In genomic region chr18:62368100-62368499, GRCh38 we compare ENCODE assay signal across 15 cellular contexts. TPM values are rescaled to one million over a fixed set of nuclear protein-coding genes. Genes with fewer than 3 reads are reported as not detected.
DNase-seq lines count a peak whose midpoint lies in the region; ATAC-seq and TF ChIP-seq lines count a peak whose summit lies in the region.
"Had no signal": no experiment of that assay in that cellular context is flagged by ENCODE, and none has a peak within 500 bp of the region (broad histone marks: within the 10 kb centered on the region; RNA-seq: fewer than 3 reads in every experiment).

No MANE protein-coding gene starts in this region.

- 62 to 91% (median 80%) methylated on average over 2 of the region's 2 CpGs for WGBS in adrenal gland, 4 donors

- TF ChIP-seq POLR2A in adrenal gland (IDR thresholded peaks at IDR 0.05) = no peak

- DNase-seq in activated CD4-positive, CD25-positive, alpha-beta regulatory T cell treated with anti-CD3 and anti-CD28 coated beads, Interleukin-2, amount 50 U/mL, for 72 hours = no peak
- no peak for DNase-seq in activated T-helper 1 cell treated with anti-CD3 and anti-CD28 coated beads, Interleukin-12 subunit alpha, Interleukin-12 subunit beta, Interleukin-2, Interleukin-4 antibody, amounts not matched to agents 30 ng/mL and 10 ng/mL and 1 ng/mL, durations not matched to agents 14 hours and 24 hours and 36 hours (ENCODE audit: low spot score)
- DNase-seq in Kasumi-1 (lab: John Stamatoyannopoulos, UW) (no peak), adrenal gland (no peak), NCI-H187 (lab: John Stamatoyannopoulos, UW) (no peak)
- DNase-seq: activated gamma-delta T cell; NCI-H446; SHP77; stimulated activated naive CD4-positive, alpha-beta T cell had no signal

- no peaks in the 10 kb centered on the region for H3K27me3 Mint-ChIP-seq in activated T-helper 1 cell treated with anti-CD3 and anti-CD28 coated beads, Interleukin-12 subunit alpha, Interleukin-12 subunit beta, Interleukin-2, Interleukin-4 antibody, amounts not matched to agents 30 ng/mL and 10 ng/mL and 1 ng/mL, durations not matched to agents 14 hours and 24 hours and 36 hours (ENCODE audit: insufficient read depth)

- peak overlapping the region; percentile 85 for H3K27ac Mint-ChIP-seq in activated T-helper 1 cell treated with anti-CD3 and anti-CD28 coated beads, Interleukin-12 subunit alpha, Interleukin-12 subunit beta, Interleukin-2, Interleukin-4 antibody, amounts not matched to agents 30 ng/mL and 10 ng/mL and 1 ng/mL, durations not matched to agents 14 hours and 24 hours and 36 hours

- H3K9me3 ChIP-seq in adrenal gland (replicated peaks in 1 of 3) = no peaks in the 10 kb centered on the region

- H3K4me1 Mint-ChIP-seq in activated T-helper 1 cell treated with anti-CD3 and anti-CD28 coated beads, Interleukin-12 subunit alpha, Interleukin-12 subunit beta, Interleukin-2, Interleukin-4 antibody, amounts not matched to agents 30 ng/mL and 10 ng/mL and 1 ng/mL, durations not matched to agents 14 hours and 24 hours and 36 hours (ENCODE audit: low read depth) = peaks cover 73% of the 10 kb centered on the region

- intact Hi-C loops in activated T-helper 1 cell treated with anti-CD3 and anti-CD28 coated beads, Interleukin-12 subunit alpha, Interleukin-12 subunit beta, Interleukin-2, Interleukin-4 antibody, amounts not matched to agents 30 ng/mL and 10 ng/mL and 1 ng/mL, durations not matched to agents 14 hours and 24 hours and 36 hours (cut with micrococcal nuclease) = loop anchor here (1.0 to 5.0 kb wide), 7 partner anchors 21 to 478 kb away; no protein-coding TSS in a partner anchor
- intact Hi-C loops in adrenal gland (cut with DNase I) = no loop called here

- H3K4me3 ChIP-seq in adrenal gland = no peak overlapping the region

- no peak overlapping the region for H3K27ac ChIP-seq in adrenal gland
- H3K27ac ChIP-seq: 22Rv1, HL-60, VCaP had no signal

- H3K4me3 Mint-ChIP-seq in activated T-helper 1 cell treated with anti-CD3 and anti-CD28 coated beads, Interleukin-12 subunit alpha, Interleukin-12 subunit beta, Interleukin-2, Interleukin-4 antibody, amounts not matched to agents 30 ng/mL and 10 ng/mL and 1 ng/mL, durations not matched to agents 14 hours and 24 hours and 36 hours = peak overlapping the region; percentile 23

- no peaks in the 10 kb centered on the region for H3K27me3 ChIP-seq in adrenal gland

- H3K9me3 Mint-ChIP-seq in activated T-helper 1 cell treated with anti-CD3 and anti-CD28 coated beads, Interleukin-12 subunit alpha, Interleukin-12 subunit beta, Interleukin-2, Interleukin-4 antibody, amounts not matched to agents 30 ng/mL and 10 ng/mL and 1 ng/mL, durations not matched to agents 14 hours and 24 hours and 36 hours = no peaks in the 10 kb centered on the region

- TF ChIP-seq CTCF in adrenal gland (IDR thresholded peaks at IDR 0.05) = no peak

- peaks cover 40% of the 10 kb centered on the region for H3K36me3 Mint-ChIP-seq in activated T-helper 1 cell treated with anti-CD3 and anti-CD28 coated beads, Interleukin-12 subunit alpha, Interleukin-12 subunit beta, Interleukin-2, Interleukin-4 antibody, amounts not matched to agents 30 ng/mL and 10 ng/mL and 1 ng/mL, durations not matched to agents 14 hours and 24 hours and 36 hours (ENCODE audit: low read depth)

- ATAC-seq in activated CD4-positive, CD25-positive, alpha-beta regulatory T cell treated with anti-CD3 and anti-CD28 coated beads, Interleukin-2, amount 50 U/mL, for 24 hours = peak; percentile 58 to 75
- ATAC-seq in GM21447 (IDR thresholded peaks at IDR 0.05; ENCODE audit: unreplicated experiment) (peak; percentile 58), HG03039 (IDR thresholded peaks at IDR 0.05; ENCODE audit: unreplicated experiment) (peak; percentile 82)

- no peaks in the 10 kb centered on the region for H3K36me3 ChIP-seq in adrenal gland (replicated peaks in 1 of 2)

- H3K4me1 ChIP-seq in adrenal gland (replicated peaks in 1 of 2) = no peaks in the 10 kb centered on the region

RNA-seq across cellular contexts. Expression of gene TNFRSF11A, which starts 43.0 kb away (rescaled TPM):
- 22.9 and 27.1 TPM in 2 replicates for total RNA-seq in activated T-helper 1 cell treated with anti-CD3 and anti-CD28 coated beads, Interleukin-12 subunit alpha, Interleukin-12 subunit beta, Interleukin-2, Interleukin-4 antibody, amounts not matched to agents 30 ng/mL and 10 ng/mL and 1 ng/mL, durations not matched to agents 14 hours and 24 hours and 36 hours
- total RNA-seq in adrenal gland = 10 to 100 TPM in 1 of 8 donors, 1 to 10 TPM in 7; 3.4 to 15.7 (median 6.0) TPM
- polyA plus RNA-seq in adrenal gland = 1 to 10 TPM; 1.4 to 2.0 (median 1.8) TPM
